22 cellular contexts compared by ENCODE assay signal in genomic region chr16:46753015-46753414, GRCh38. TPM values are rescaled to one million over a fixed set of nuclear protein-coding genes. Genes with fewer than 3 reads are reported as not detected.
A peak's percentile ranks its signal among the peaks of the same experiment; 100 is the strongest.
DNase-seq lines count a peak whose midpoint lies in the region; ATAC-seq and TF ChIP-seq lines count a peak whose summit lies in the region.
"Had no signal": no experiment of that assay in that cellular context is flagged by ENCODE, and none has a peak within 500 bp of the region (broad histone marks: within the 10 kb centered on the region; RNA-seq: fewer than 3 reads in every experiment).

No MANE protein-coding gene starts in this region.

- ATAC-seq in Right ventricle myocardium superior (ENCODE audit: poor library complexity) (no peak), Right ventricle myocardium inferior (no peak), GM19452 (IDR thresholded peaks at IDR 0.05; ENCODE audit: unreplicated experiment) (no peak)
- ATAC-seq: Panc1 had no signal

- TF ChIP-seq POLR2A in spleen (IDR thresholded peaks at IDR 0.05): no peak

- peaks cover 61% of the 10 kb centered on the region for H3K4me1 ChIP-seq in left ventricle myocardium inferior
- peaks cover 0 to 12% (median 5%) of the 10 kb centered on the region in 6 donors for H3K4me1 ChIP-seq in spleen
- H3K4me1 ChIP-seq: SJSA1 had no signal

- peak; percentile 15 for DNase-seq in Right ventricle myocardium superior
- no peak for DNase-seq in Right ventricle myocardium inferior (ENCODE audit: missing footprints)
- DNase-seq in H7: peak; percentile 14
- DNase-seq in left ventricle myocardium inferior: no peak
- DNase-seq in spleen: peak; percentile 50
- no peak for DNase-seq in 8988T
- no peak for DNase-seq in activated T-cell treated with anti-CD3 and anti-CD28 coated beads, Interleukin-2, amount 50 U/mL, for 1 hour
- DNase-seq: Calu3; CD8-positive, alpha-beta memory T cell; DMS153; MG63; NCI-H1417; NCI-H187 treated with DMSO at 0.1 percent for 48 hours; NCI-H2107; NCI-H2227 treated with DMSO at 0.1 percent for 48 hours; NCI-H510A; NCI-H748 treated with DMSO at 0.1 percent for 48 hours; NK-92 treated with Interleukin-12 subunit alpha and Interleukin-12 subunit beta, amount 100 ng/mL, for 24 hours had no signal

- H3K36me3 ChIP-seq in H7 (replicated peaks; ENCODE audit: control insufficient read depth, insufficient read depth, low read length) (no peaks in the 10 kb centered on the region), left ventricle myocardium inferior (no peaks in the 10 kb centered on the region), spleen (no peaks in the 10 kb centered on the region)
- H3K36me3 ChIP-seq: MG63, SJSA1 had no signal

- H3K27me3 ChIP-seq in H7 (ENCODE audit: control insufficient read depth, insufficient read depth, low read length) (no peaks in the 10 kb centered on the region), left ventricle myocardium inferior (ENCODE audit: low read depth) (peaks cover 3% of the 10 kb centered on the region), spleen (replicated peaks in 1 of 7) (peaks cover 0 to 5% (median 0%) of the 10 kb centered on the region in 7 donors)
- H3K27me3 ChIP-seq: MG63, SJSA1 had no signal

- intact Hi-C loops in Right ventricle myocardium superior (cut with DNase I) (no loop called here), Right ventricle myocardium inferior (cut with DNase I) (no loop called here), left ventricle myocardium inferior (cut with micrococcal nuclease) (no loop called here), spleen (cut with DNase I; ENCODE audit: low total_unique reads) (no loop called here)

- 86 to 96% (median 88%) methylated on average over 5 of the region's 5 CpGs for WGBS in spleen, 5 donors

- H3K27ac ChIP-seq in left ventricle myocardium inferior (replicated peaks) (peak overlapping the region; percentile 96), spleen (no peak overlapping the region)
- H3K27ac ChIP-seq: C4-2B, SJSA1 had no signal

- no peak overlapping the region for H3K4me3 ChIP-seq in H7 (ENCODE audit: insufficient read depth, low read depth, low read length)
- no peak overlapping the region for H3K4me3 ChIP-seq in left ventricle myocardium inferior
- no peak overlapping the region for H3K4me3 ChIP-seq in spleen
- H3K4me3 ChIP-seq: MG63, SJSA1 had no signal

- TF ChIP-seq CTCF in left ventricle myocardium inferior (IDR thresholded peaks at IDR 0.05; ENCODE audit: borderline replicate concordance) (no peak), spleen (IDR thresholded peaks at IDR 0.05 in 8 of 11, conservative IDR thresholded peaks at IDR 0.05 in 3 of 11) (no peak)

- H3K9me3 ChIP-seq in left ventricle myocardium inferior (replicated peaks) (no peaks in the 10 kb centered on the region), spleen (no peaks in the 10 kb centered on the region)
- H3K9me3 ChIP-seq: MG63, SJSA1 had no signal

RNA-seq across cellular contexts. Expression of gene MYLK3, which starts 4.9 kb away (rescaled TPM):
- total RNA-seq in Right ventricle myocardium superior: 304 TPM
- 261 TPM for total RNA-seq in Right ventricle myocardium inferior
- total RNA-seq in H7 (2014; rRNA removed; shearing (Covaris generic)): 0.78 and 2.3 TPM in 2 replicates
- 256 TPM for total RNA-seq in left ventricle myocardium inferior
- total RNA-seq in spleen: 1 to 10 TPM in 2 of 7 donors, under 1 TPM in 4, not detected in 1; 0.13 to 2.4 (median 0.37) TPM
- polyA plus RNA-seq in spleen: under 1 TPM; 0.03 to 0.26 (median 0.07) TPM
- polyA plus RNA-seq: CD8-positive, alpha-beta memory T cell had no signal

Comparison
In these comparisons a context has a peak if more than half of its experiments do, and no peak if none do; other contexts are left out.
1. DNase-seq: peak in Right ventricle myocardium superior (single experiment), H7 (single experiment) and spleen (single experiment); none in Right ventricle myocardium inferior (single experiment), left ventricle myocardium inferior (single experiment), 8988T (single experiment) and activated T-cell treated with anti-CD3 and anti-CD28 coated beads, Interleukin-2, amount 50 U/mL, for 1 hour (single experiment).
2. RNA of gene MYLK3, which starts 4.9 kb away (total RNA-seq): 304 TPM in Right ventricle myocardium superior (single experiment), 261 TPM in Right ventricle myocardium inferior (single experiment) and 256 TPM in left ventricle myocardium inferior (single experiment); 0.78 to 2.3 TPM in H7 and 0.13 to 2.4 TPM in spleen; every median in the first group is over 10 times any median in the second.